13 cellular contexts compared by ENCODE assay signal in genomic region chr3:120599211-120599610, GRCh38.
"Had no signal": no experiment of that assay in that cellular context is flagged by ENCODE, and none has a peak within 500 bp of the region (broad histone marks: within the 10 kb centered on the region; RNA-seq: fewer than 3 reads in every experiment).

No MANE protein-coding gene starts in this region.

- FAIRE-seq: TTC549, urothelium cell line had no signal

- H3K9me3 ChIP-seq: mucosa of descending colon, thoracic aorta had no signal

- DNase-seq: activated B cell treated with CpG ODN at 0.5 μM for 24 hours; activated CD4-positive, alpha-beta T cell treated with anti-CD3 and anti-CD28 coated beads, Interleukin-2, amount 10 ng/mL, durations not matched to agents 24 days and 14 days; activated naive CD4-positive, alpha-beta T cell treated with anti-CD3 and anti-CD28 coated beads for 36 hours; left colon; mucosa of descending colon; natural killer cell; stimulated activated CD4-positive, alpha-beta T cell treated with anti-CD3 and anti-CD28 coated beads, Interleukin-15, amount 100 ng/mL, for 24 hours; stimulated activated CD4-positive, alpha-beta T cell treated with anti-CD3 and anti-CD28 coated beads, Interleukin-4, amount 100 ng/mL, for 24 hours; stimulated activated naive CD8-positive, alpha-beta T cell treated with anti-CD3 and anti-CD28 coated beads, Interleukin-15, amount 100 ng/mL, for 72 hours; T-helper 2 cell had no signal

- H3K4me3 ChIP-seq: mucosa of descending colon, thoracic aorta had no signal

- ATAC-seq: left colon; mucosa of descending colon; natural killer cell; stimulated activated naive CD8-positive, alpha-beta T cell treated with anti-CD3 and anti-CD28 coated beads, Interleukin-15, amount 100 ng/mL, for 72 hours had no signal
